ENCODE assay signal across 1 cellular context in genomic region chr22:38569181-38569971, GRCh38.
TF ChIP-seq lines count a peak whose summit lies in the region.

No MANE protein-coding gene starts in this region.

TF ChIP-seq in endothelial cell of umbilical vein, 7 proteins besides CTCF, POLR2A, EP300 and RAD21 (continued from another document):
- TF ChIP-seq MAX (IDR thresholded peaks at IDR 0.05; ENCODE audit: insufficient read depth, insufficient read length): no peak
TF ChIP-seq in endothelial cell of umbilical vein: peak in this region for 0.
